Comparison of ENCODE assay signal across 1 cellular context in the genomic region with DNA sequence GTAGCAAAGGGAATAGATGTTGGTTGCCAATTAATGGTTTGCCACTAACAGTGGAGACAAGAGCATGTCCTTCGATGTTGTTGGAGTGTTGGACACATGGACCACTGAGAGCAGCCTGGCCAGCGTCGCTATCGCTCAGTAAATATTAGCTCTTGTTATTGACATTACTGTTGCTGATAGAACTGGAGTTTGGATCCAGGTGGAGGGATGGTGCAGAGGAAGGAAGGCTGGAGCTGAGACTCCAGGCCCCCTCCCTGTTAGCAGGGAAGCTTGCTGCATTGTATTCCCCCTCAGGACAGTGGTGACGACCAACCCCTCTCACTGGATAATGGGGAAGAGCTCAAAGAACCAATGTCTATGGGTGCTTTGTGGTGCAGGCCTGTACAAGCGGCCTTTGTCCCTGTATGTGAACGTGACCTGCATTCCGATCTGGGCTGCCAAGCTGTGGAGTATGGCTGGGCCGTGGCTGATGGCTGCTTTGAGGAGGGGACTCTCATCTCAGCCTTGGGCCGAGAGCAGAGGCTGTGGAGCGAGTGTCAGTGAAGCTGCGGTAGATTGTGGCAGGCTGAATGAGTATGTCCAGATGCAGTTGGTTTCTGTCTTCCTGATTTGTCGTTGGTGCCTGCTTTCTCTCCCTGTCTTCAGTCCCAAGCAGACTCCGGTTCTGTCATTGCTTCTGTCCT.
A peak's percentile ranks its signal among the peaks of the same experiment; 100 is the strongest.
TF ChIP-seq lines count a peak whose summit lies in the region.

No MANE protein-coding gene starts in this region.

TF ChIP-seq in HepG2, 621 proteins besides CTCF, POLR2A, EP300 and RAD21 (continued from another document and continues in another):
- TF ChIP-seq, protein P1, sequence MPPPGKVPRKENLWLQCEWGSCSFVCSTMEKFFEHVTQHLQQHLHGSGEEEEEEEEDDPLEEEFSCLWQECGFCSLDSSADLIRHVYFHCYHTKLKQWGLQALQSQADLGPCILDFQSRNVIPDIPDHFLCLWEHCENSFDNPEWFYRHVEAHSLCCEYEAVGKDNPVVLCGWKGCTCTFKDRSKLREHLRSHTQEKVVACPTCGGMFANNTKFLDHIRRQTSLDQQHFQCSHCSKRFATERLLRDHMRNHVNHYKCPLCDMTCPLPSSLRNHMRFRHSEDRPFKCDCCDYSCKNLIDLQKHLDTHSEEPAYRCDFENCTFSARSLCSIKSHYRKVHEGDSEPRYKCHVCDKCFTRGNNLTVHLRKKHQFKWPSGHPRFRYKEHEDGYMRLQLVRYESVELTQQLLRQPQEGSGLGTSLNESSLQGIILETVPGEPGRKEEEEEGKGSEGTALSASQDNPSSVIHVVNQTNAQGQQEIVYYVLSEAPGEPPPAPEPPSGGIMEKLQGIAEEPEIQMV (CRISPR knock-in tag; IDR thresholded peaks at IDR 0.05; ENCODE audit: low read depth): peak; percentile 63
- TF ChIP-seq ONECUT2 (CRISPR knock-in tag; IDR thresholded peaks at IDR 0.05) (peak; percentile 55; the same call in 1 of the 2 replicates), ZNF296 (CRISPR knock-in tag; conservative IDR thresholded peaks at IDR 0.05) (peak; percentile 50; the same call in 1 of the 2 replicates), MIER3 (CRISPR knock-in tag; IDR thresholded peaks at IDR 0.05; ENCODE audit: borderline replicate concordance) (peak; percentile 81; the same call in 1 of the 2 replicates), SIX1 (CRISPR knock-in tag; IDR thresholded peaks at IDR 0.05; ENCODE audit: borderline replicate concordance) (peak; percentile 81), PCBP1 (IDR thresholded peaks at IDR 0.05; ENCODE audit: borderline replicate concordance, low read depth, low read length) (no peak), SP1 (IDR thresholded peaks at IDR 0.05) (no peak), SP1 (CRISPR knock-in tag; IDR thresholded peaks at IDR 0.05) (0 out of 2 replicates have a peak, but pooled peaks have one; percentile 17), SAP130 (CRISPR knock-in tag; IDR thresholded peaks at IDR 0.05; ENCODE audit: low read depth) (peak; percentile 98), ERF (CRISPR knock-in tag; IDR thresholded peaks at IDR 0.05) (peak; percentile 94), ZNF841 (CRISPR knock-in tag; IDR thresholded peaks at IDR 0.05; ENCODE audit: borderline replicate concordance) (no peak), ZFY (CRISPR knock-in tag; IDR thresholded peaks at IDR 0.05) (peak; percentile 78), NR2F6 (IDR thresholded peaks at IDR 0.05) (peak; percentile 50; the same call in 1 of the 2 replicates), NR2F6 (CRISPR knock-in tag; IDR thresholded peaks at IDR 0.05) (peak; percentile 82), RCOR2 (CRISPR knock-in tag; IDR thresholded peaks at IDR 0.05) (peak; percentile 89), ZNF547 (CRISPR knock-in tag; IDR thresholded peaks at IDR 0.05) (peak; percentile 56; the same call in 1 of the 2 replicates), PHF5A (CRISPR knock-in tag; IDR thresholded peaks at IDR 0.05; ENCODE audit: low read depth, unreplicated experiment) (peak; percentile 69), ETV5 (CRISPR knock-in tag; IDR thresholded peaks at IDR 0.05; ENCODE audit: borderline replicate concordance) (peak; percentile 73; the same call in 1 of the 2 replicates), NCOR1 (IDR thresholded peaks at IDR 0.05; ENCODE audit: borderline replicate concordance, low read length) (no peak; the same call in 1 of the 2 replicates), BORCS8-MEF2B (CRISPR knock-in tag; IDR thresholded peaks at IDR 0.05) (peak; percentile 68; the same call in 1 of the 2 replicates), SMAD3 (CRISPR knock-in tag; IDR thresholded peaks at IDR 0.05) (peak; percentile 69), HNF4G (IDR thresholded peaks at IDR 0.05; ENCODE audit: borderline replicate concordance, low read depth, low read length) (peak; percentile 76), HNF4G (CRISPR knock-in tag; IDR thresholded peaks at IDR 0.05; ENCODE audit: borderline replicate concordance, low read depth) (peak; percentile 71; the same call in 1 of the 2 replicates), ARNT (IDR thresholded peaks at IDR 0.05) (no peak), ZNF20 (CRISPR knock-in tag; IDR thresholded peaks at IDR 0.05) (no peak), FOSL2 (CRISPR knock-in tag; IDR thresholded peaks at IDR 0.05) (peak; percentile 59), HDAC1 (CRISPR knock-in tag; IDR thresholded peaks at IDR 0.05) (peak; percentile 88), ZNF605 (CRISPR knock-in tag; IDR thresholded peaks at IDR 0.05) (peak; percentile 73; the same call in 1 of the 2 replicates), MBNL3 (CRISPR knock-in tag; conservative IDR thresholded peaks at IDR 0.05) (no peak), RBM39 (IDR thresholded peaks at IDR 0.05; ENCODE audit: low read depth, low read length, poor library complexity, severe bottlenecking) (no peak), ZNF567 (CRISPR knock-in tag; IDR thresholded peaks at IDR 0.05; ENCODE audit: borderline replicate concordance) (no peak; the same call in 1 of the 2 replicates), POLR2G (IDR thresholded peaks at IDR 0.05; ENCODE audit: low read depth, low read length) (peak; percentile 67), TBL1XR1 (IDR thresholded peaks at IDR 0.05; ENCODE audit: borderline replicate concordance, low read length, partially characterized antibody) (peak; percentile 32), ZNF335 (CRISPR knock-in tag; IDR thresholded peaks at IDR 0.05) (peak; percentile 60; the same call in 1 of the 2 replicates)
- TF ChIP-seq, protein P2, sequence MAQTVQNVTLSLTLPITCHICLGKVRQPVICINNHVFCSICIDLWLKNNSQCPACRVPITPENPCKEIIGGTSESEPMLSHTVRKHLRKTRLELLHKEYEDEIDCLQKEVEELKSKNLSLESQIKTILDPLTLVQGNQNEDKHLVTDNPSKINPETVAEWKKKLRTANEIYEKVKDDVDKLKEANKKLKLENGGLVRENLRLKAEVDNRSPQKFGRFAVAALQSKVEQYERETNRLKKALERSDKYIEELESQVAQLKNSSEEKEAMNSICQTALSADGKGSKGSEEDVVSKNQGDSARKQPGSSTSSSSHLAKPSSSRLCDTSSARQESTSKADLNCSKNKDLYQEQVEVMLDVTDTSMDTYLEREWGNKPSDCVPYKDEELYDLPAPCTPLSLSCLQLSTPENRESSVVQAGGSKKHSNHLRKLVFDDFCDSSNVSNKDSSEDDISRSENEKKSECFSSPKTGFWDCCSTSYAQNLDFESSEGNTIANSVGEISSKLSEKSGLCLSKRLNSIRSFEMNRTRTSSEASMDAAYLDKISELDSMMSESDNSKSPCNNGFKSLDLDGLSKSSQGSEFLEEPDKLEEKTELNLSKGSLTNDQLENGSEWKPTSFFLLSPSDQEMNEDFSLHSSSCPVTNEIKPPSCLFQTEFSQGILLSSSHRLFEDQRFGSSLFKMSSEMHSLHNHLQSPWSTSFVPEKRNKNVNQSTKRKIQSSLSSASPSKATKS (CRISPR knock-in tag; IDR thresholded peaks at IDR 0.05): no peak
- TF ChIP-seq, protein P3, sequence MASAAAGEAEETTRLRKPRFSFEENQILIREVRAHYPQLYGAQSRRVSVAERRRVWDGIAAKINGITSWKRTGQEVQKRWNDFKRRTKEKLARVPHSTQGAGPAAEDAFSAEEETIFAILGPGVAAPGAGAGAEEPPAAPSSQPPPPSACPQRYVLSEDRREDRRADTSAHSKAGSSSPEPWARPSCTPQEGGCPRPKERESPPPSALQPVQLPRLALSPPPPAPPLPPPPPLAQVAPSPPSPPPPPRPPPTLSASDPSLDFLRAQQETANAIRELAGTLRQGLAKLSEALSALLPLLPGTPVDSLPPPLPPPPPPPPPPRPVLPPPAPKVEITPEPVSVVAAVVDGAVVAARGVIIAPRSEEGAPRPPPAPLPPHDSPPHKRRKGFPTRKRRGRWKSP (CRISPR knock-in tag; IDR thresholded peaks at IDR 0.05): peak; percentile 53; the same call in 1 of the 2 replicates
- TF ChIP-seq, protein P4, sequence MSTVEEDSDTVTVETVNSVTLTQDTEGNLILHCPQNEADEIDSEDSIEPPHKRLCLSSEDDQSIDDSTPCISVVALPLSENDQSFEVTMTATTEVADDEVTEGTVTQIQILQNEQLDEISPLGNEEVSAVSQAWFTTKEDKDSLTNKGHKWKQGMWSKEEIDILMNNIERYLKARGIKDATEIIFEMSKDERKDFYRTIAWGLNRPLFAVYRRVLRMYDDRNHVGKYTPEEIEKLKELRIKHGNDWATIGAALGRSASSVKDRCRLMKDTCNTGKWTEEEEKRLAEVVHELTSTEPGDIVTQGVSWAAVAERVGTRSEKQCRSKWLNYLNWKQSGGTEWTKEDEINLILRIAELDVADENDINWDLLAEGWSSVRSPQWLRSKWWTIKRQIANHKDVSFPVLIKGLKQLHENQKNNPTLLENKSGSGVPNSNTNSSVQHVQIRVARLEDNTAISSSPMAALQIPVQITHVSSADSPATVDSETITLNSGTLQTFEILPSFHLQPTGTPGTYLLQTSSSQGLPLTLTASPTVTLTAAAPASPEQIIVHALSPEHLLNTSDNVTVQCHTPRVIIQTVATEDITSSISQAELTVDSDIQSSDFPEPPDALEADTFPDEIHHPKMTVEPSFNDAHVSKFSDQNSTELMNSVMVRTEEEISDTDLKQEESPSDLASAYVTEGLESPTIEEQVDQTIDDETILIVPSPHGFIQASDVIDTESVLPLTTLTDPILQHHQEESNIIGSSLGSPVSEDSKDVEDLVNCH (CRISPR knock-in tag; IDR thresholded peaks at IDR 0.05): no peak
- TF ChIP-seq, protein P5, sequence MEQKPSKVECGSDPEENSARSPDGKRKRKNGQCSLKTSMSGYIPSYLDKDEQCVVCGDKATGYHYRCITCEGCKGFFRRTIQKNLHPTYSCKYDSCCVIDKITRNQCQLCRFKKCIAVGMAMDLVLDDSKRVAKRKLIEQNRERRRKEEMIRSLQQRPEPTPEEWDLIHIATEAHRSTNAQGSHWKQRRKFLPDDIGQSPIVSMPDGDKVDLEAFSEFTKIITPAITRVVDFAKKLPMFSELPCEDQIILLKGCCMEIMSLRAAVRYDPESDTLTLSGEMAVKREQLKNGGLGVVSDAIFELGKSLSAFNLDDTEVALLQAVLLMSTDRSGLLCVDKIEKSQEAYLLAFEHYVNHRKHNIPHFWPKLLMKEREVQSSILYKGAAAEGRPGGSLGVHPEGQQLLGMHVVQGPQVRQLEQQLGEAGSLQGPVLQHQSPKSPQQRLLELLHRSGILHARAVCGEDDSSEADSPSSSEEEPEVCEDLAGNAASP (CRISPR knock-in tag; IDR thresholded peaks at IDR 0.05; ENCODE audit: borderline replicate concordance): peak; percentile 75
- TF ChIP-seq, protein P6, sequence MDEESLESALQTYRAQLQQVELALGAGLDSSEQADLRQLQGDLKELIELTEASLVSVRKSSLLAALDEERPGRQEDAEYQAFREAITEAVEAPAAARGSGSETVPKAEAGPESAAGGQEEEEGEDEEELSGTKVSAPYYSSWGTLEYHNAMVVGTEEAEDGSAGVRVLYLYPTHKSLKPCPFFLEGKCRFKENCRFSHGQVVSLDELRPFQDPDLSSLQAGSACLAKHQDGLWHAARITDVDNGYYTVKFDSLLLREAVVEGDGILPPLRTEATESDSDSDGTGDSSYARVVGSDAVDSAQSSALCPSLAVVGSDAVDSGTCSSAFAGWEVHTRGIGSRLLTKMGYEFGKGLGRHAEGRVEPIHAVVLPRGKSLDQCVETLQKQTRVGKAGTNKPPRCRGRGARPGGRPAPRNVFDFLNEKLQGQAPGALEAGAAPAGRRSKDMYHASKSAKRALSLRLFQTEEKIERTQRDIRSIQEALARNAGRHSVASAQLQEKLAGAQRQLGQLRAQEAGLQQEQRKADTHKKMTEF (CRISPR knock-in tag; IDR thresholded peaks at IDR 0.05): peak; percentile 91
- TF ChIP-seq, protein P7, sequence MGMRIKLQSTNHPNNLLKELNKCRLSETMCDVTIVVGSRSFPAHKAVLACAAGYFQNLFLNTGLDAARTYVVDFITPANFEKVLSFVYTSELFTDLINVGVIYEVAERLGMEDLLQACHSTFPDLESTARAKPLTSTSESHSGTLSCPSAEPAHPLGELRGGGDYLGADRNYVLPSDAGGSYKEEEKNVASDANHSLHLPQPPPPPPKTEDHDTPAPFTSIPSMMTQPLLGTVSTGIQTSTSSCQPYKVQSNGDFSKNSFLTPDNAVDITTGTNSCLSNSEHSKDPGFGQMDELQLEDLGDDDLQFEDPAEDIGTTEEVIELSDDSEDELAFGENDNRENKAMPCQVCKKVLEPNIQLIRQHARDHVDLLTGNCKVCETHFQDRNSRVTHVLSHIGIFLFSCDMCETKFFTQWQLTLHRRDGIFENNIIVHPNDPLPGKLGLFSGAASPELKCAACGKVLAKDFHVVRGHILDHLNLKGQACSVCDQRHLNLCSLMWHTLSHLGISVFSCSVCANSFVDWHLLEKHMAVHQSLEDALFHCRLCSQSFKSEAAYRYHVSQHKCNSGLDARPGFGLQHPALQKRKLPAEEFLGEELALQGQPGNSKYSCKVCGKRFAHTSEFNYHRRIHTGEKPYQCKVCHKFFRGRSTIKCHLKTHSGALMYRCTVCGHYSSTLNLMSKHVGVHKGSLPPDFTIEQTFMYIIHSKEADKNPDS (CRISPR knock-in tag; IDR thresholded peaks at IDR 0.05): 0 out of 2 replicates have a peak, but pooled peaks have one; percentile 27
- TF ChIP-seq, protein P8, sequence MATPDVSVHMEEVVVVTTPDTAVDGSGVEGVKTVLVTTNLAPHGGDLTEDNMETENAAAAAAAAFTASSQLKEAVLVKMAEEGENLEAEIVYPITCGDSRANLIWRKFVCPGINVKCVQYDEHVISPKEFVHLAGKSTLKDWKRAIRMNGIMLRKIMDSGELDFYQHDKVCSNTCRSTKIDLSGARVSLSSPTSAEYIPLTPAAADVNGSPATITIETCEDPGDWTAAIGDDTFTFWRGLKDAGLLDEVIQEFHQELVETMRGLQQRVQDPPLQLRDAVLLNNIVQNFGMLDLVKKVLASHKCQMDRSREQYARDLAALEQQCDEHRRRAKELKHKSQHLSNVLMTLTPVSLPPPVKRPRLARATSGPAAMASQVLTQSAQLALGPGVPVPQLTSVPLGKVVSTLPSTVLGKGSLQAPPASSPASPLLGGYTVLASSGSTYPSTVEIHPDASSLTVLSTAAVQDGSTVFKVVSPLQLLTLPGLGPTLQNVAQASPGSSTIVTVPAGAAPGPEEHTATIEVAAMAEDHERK (CRISPR knock-in tag; IDR thresholded peaks at IDR 0.05; ENCODE audit: low read depth): no peak
- TF ChIP-seq, protein P9, sequence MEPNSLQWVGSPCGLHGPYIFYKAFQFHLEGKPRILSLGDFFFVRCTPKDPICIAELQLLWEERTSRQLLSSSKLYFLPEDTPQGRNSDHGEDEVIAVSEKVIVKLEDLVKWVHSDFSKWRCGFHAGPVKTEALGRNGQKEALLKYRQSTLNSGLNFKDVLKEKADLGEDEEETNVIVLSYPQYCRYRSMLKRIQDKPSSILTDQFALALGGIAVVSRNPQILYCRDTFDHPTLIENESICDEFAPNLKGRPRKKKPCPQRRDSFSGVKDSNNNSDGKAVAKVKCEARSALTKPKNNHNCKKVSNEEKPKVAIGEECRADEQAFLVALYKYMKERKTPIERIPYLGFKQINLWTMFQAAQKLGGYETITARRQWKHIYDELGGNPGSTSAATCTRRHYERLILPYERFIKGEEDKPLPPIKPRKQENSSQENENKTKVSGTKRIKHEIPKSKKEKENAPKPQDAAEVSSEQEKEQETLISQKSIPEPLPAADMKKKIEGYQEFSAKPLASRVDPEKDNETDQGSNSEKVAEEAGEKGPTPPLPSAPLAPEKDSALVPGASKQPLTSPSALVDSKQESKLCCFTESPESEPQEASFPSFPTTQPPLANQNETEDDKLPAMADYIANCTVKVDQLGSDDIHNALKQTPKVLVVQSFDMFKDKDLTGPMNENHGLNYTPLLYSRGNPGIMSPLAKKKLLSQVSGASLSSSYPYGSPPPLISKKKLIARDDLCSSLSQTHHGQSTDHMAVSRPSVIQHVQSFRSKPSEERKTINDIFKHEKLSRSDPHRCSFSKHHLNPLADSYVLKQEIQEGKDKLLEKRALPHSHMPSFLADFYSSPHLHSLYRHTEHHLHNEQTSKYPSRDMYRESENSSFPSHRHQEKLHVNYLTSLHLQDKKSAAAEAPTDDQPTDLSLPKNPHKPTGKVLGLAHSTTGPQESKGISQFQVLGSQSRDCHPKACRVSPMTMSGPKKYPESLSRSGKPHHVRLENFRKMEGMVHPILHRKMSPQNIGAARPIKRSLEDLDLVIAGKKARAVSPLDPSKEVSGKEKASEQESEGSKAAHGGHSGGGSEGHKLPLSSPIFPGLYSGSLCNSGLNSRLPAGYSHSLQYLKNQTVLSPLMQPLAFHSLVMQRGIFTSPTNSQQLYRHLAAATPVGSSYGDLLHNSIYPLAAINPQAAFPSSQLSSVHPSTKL (CRISPR knock-in tag; IDR thresholded peaks at IDR 0.05): peak; percentile 76
